3 cellular contexts compared by ENCODE assay signal in genomic region chr5:154829181-154829588, GRCh38.
TF ChIP-seq lines count a peak whose summit lies in the region.

No MANE protein-coding gene starts in this region.

TF ChIP-seq in SK-N-SH, 30 proteins besides CTCF, POLR2A, EP300 and RAD21:
- TF ChIP-seq FOXM1 (IDR thresholded peaks at IDR 0.05; ENCODE audit: low read depth): no peak
- TF ChIP-seq USF2 (IDR thresholded peaks at IDR 0.05; ENCODE audit: borderline replicate concordance, low read depth, low read length): no peak
- no peak for TF ChIP-seq MEF2A (IDR thresholded peaks at IDR 0.05; ENCODE audit: borderline replicate concordance, low read depth)
- TF ChIP-seq YY1 (IDR thresholded peaks at IDR 0.05; ENCODE audit: low read depth): no peak
- no peak for TF ChIP-seq POLR2AphosphoS5 (IDR thresholded peaks at IDR 0.05; ENCODE audit: low read depth, low read length)
- TF ChIP-seq RCOR1 (IDR thresholded peaks at IDR 0.05; ENCODE audit: low read length): no peak

TF ChIP-seq in SK-N-SH treated with all-trans-retinoic acid at 6 μM for 48 hours, 23 proteins besides CTCF, POLR2A, EP300 and RAD21:
- TF ChIP-seq ESRRG (CRISPR knock-in tag; IDR thresholded peaks at IDR 0.05) (no peak), PATZ1 (CRISPR knock-in tag; IDR thresholded peaks at IDR 0.05; ENCODE audit: borderline replicate concordance) (no peak), CREB5 (CRISPR knock-in tag; IDR thresholded peaks at IDR 0.05; ENCODE audit: low read depth) (no peak), POU6F1 (CRISPR knock-in tag; IDR thresholded peaks at IDR 0.05; ENCODE audit: borderline replicate concordance, low read depth) (no peak)

TF ChIP-seq in K562, 482 proteins besides CTCF, POLR2A, EP300 and RAD21:
- peak; percentile 49 for TF ChIP-seq RFX1 (IDR thresholded peaks at IDR 0.05)
- no peak for TF ChIP-seq BRCA1 (IDR thresholded peaks at IDR 0.05)
- no peak for TF ChIP-seq BRCA1 (CRISPR knock-in tag; IDR thresholded peaks at IDR 0.05)
